9 cellular contexts compared by ENCODE assay signal in genomic region chr1:200888349-200888838, GRCh38. TPM values are rescaled to one million over a fixed set of nuclear protein-coding genes. Genes with fewer than 3 reads are reported as not detected.
DNase-seq lines count a peak whose midpoint lies in the region; ATAC-seq lines count a peak whose summit lies in the region.
"Had no signal": no experiment of that assay in that cellular context is flagged by ENCODE, and none has a peak within 500 bp of the region (broad histone marks: within the 10 kb centered on the region; RNA-seq: fewer than 3 reads in every experiment).

No MANE protein-coding gene starts in this region.

- no peaks in the 10 kb centered on the region for H3K9me3 ChIP-seq in T-helper 17 cell (ENCODE audit: control insufficient read depth, low read length, poor library complexity, severe bottlenecking)
- H3K9me3 ChIP-seq in effector memory CD4-positive, alpha-beta T cell (ENCODE audit: control insufficient read depth, low read length): no peaks in the 10 kb centered on the region

- H3K36me3 Mint-ChIP-seq in T-helper 17 cell (ENCODE audit: low read depth): no peaks in the 10 kb centered on the region

- H3K4me1 ChIP-seq in effector memory CD4-positive, alpha-beta T cell (ENCODE audit: control insufficient read depth, insufficient read depth, low read length, poor library complexity, severe bottlenecking): peaks cover 42% of the 10 kb centered on the region

- peak overlapping the region; percentile 58 for H3K27ac ChIP-seq in effector memory CD4-positive, alpha-beta T cell (ENCODE audit: insufficient read depth, low read length, poor library complexity, severe bottlenecking)
- H3K27ac ChIP-seq: C4-2B had no signal

- H3K4me3 ChIP-seq in effector memory CD4-positive, alpha-beta T cell (ENCODE audit: insufficient read depth, low read depth, low read length, poor library complexity, severe bottlenecking): peak overlapping the region; percentile 13

- no peaks in the 10 kb centered on the region for H3K27me3 ChIP-seq in effector memory CD4-positive, alpha-beta T cell (replicated peaks; ENCODE audit: control insufficient read depth, insufficient read depth, low read length, poor library complexity, severe bottlenecking)

- H3K4me1 Mint-ChIP-seq in T-helper 17 cell: peaks cover 44% of the 10 kb centered on the region

- peak overlapping the region; percentile 95 for H3K27ac Mint-ChIP-seq in T-helper 17 cell

- H3K27me3 Mint-ChIP-seq in T-helper 17 cell: no peaks in the 10 kb centered on the region

- H3K4me3 Mint-ChIP-seq in T-helper 17 cell: peak overlapping the region; percentile 92

- peak; percentile 55 for DNase-seq in A172 (ENCODE audit: low spot score)
- DNase-seq in T-helper 17 cell: peak; percentile 34 to 57 (median 57)
- peak; percentile 62 to 70 (median 64) for DNase-seq in effector memory CD4-positive, alpha-beta T cell
- DNase-seq in stimulated activated CD8-positive, alpha-beta memory T cell treated with anti-CD3 and anti-CD28 coated beads, Interleukin-4, amount 100 ng/mL, for 24 hours (ENCODE audit: low read depth): peak; percentile 52
- no peak for DNase-seq in NCI-H1930 (lab: John Stamatoyannopoulos, UW)
- DNase-seq in amniotic stem cell (lab: John Stamatoyannopoulos, UW): no peak

- no peaks in the 10 kb centered on the region for H3K36me3 ChIP-seq in effector memory CD4-positive, alpha-beta T cell (ENCODE audit: control insufficient read depth, insufficient read depth, low read length)

- peak; percentile 91 for ATAC-seq in GM19035 (IDR thresholded peaks at IDR 0.05; ENCODE audit: unreplicated experiment)
- peak; percentile 91 for ATAC-seq in HG03159 (IDR thresholded peaks at IDR 0.05; ENCODE audit: unreplicated experiment)
- ATAC-seq in T-helper 17 cell: peak; percentile 95

RNA-seq across cellular contexts. Expression of gene INAVA, which starts 6.3 kb away (rescaled TPM):
- 4.6 and 10.9 TPM in 2 replicates for total RNA-seq in A172 (2014; rRNA removed; shearing (Covaris generic))
- total RNA-seq in T-helper 17 cell: under 1 TPM; 0.25 to 0.39 TPM

RNA-seq across cellular contexts. Expression of gene GPR25, which starts 15.6 kb away (rescaled TPM):
- not detected in 2 replicates for total RNA-seq in A172 (2014; rRNA removed; shearing (Covaris generic))
- 10 to 100 TPM; 10.9 to 18.3 TPM for total RNA-seq in T-helper 17 cell

Comparison
In these comparisons a context has a peak if more than half of its experiments do, and no peak if none do; other contexts are left out.
1. DNase-seq: peak in A172 (single experiment), T-helper 17 cell (3 of 3), effector memory CD4-positive, alpha-beta T cell (3 of 3) and stimulated activated CD8-positive, alpha-beta memory T cell treated with anti-CD3 and anti-CD28 coated beads, Interleukin-4, amount 100 ng/mL, for 24 hours (single experiment); none in NCI-H1930 (0 of 2) and amniotic stem cell (single experiment).
2. RNA of gene GPR25, which starts 15.6 kb away (total RNA-seq): 10.9 to 18.3 TPM in T-helper 17 cell; not detected in A172; every median in the first group is over 10 times any median in the second.
3. Peak in every context shown above with its lines, with median percentiles within 50 percentile points of each other: ATAC-seq.